Comparison of ENCODE assay signal across 35 cellular contexts in genomic region chr1:182107218-182107617, GRCh38. TPM values are rescaled to one million over a fixed set of nuclear protein-coding genes. Genes with fewer than 3 reads are reported as not detected.
"Had no signal": no experiment of that assay in that cellular context is flagged by ENCODE, and none has a peak within 500 bp of the region (broad histone marks: within the 10 kb centered on the region; RNA-seq: fewer than 3 reads in every experiment).

No MANE protein-coding gene starts in this region.

- H3K4me1 ChIP-seq: parathyroid adenoma, psoas muscle, spleen, upper lobe of left lung had no signal

- H3K4me2 ChIP-seq: hepatocyte, neural progenitor cell had no signal

- H3K4me3 ChIP-seq: gastrocnemius medialis, hepatocyte, neural progenitor cell, psoas muscle, spleen, upper lobe of left lung, vagina had no signal

- H3K4me3 Mint-ChIP-seq: activated naive CD4-positive, alpha-beta T cell treated with anti-CD3 and anti-CD28 coated beads, Interleukin-2, amount 10 ng/mL, durations not matched to agents 7 days and 5 days; activated naive CD8-positive, alpha-beta T cell treated with anti-CD3 and anti-CD28 coated beads, Interleukin-2, amount 10 ng/mL, durations not matched to agents 7 days and 5 days; activated T-cell treated with anti-CD3 and anti-CD28 coated beads, Interleukin-2, amount 50 U/mL, for 24 hours; central memory CD8-positive, alpha-beta T cell; dendritic cell treated with granulocyte-macrophage colony-stimulating factor and Interleukin-4, amounts not matched to agents 40 ng/mL and 50 ng/mL, for 4 days; endodermal cell; memory B cell; natural killer cell; neural progenitor cell; stimulated activated memory B cell treated with anti-CD40 and anti-IgM and Interleukin-4, amounts not matched to agents 10 μg/mL and 1 μg/mL and 100 μg/mL, for 72 hours; stimulated activated naive CD8-positive, alpha-beta T cell treated with anti-CD3 and anti-CD28 coated beads, Interleukin-15, amount 100 ng/mL, for 72 hours; T-helper 17 cell had no signal

- DNase-seq: activated CD4-positive, alpha-beta T cell treated with anti-CD3 and anti-CD28 coated beads for 48 hours; activated CD4-positive, alpha-beta T cell treated with anti-CD3 and anti-CD28 coated beads, Interleukin-2, amount 50 U/mL, for 48 hours; activated CD8-positive, alpha-beta memory T cell treated with anti-CD3 and anti-CD28 coated beads for 24 hours; activated CD8-positive, alpha-beta memory T cell treated with anti-CD3 and anti-CD28 coated beads, Interleukin-2, amount 50 U/mL, for 48 hours; activated gamma-delta T cell; activated naive CD4-positive, alpha-beta T cell treated with anti-CD3 and anti-CD28 coated beads, Interleukin-2, amount 10 ng/mL, durations not matched to agents 7 days and 5 days; activated naive CD8-positive, alpha-beta T cell treated with anti-CD3 and anti-CD28 coated beads, Interleukin-2, amount 10 ng/mL, durations not matched to agents 7 days and 5 days; activated T-cell treated with anti-CD3 and anti-CD28 coated beads, Interleukin-2, amount 50 U/mL, for 24 hours; brain microvascular endothelial cell; endodermal cell; gastrocnemius medialis; islet precursor cell; left colon; natural killer cell; occipital lobe; psoas muscle; spleen; stimulated activated CD4-positive, alpha-beta T cell treated with anti-CD3 and anti-CD28 coated beads, Interleukin-4, amount 100 ng/mL, for 1 hour; stimulated activated naive CD8-positive, alpha-beta T cell treated with anti-CD3 and anti-CD28 coated beads, Interleukin-15, amount 100 ng/mL, for 72 hours; substantia nigra; T-helper 17 cell; T1000; upper lobe of left lung; WERI-Rb-1 had no signal

- H2AFZ ChIP-seq: hepatocyte, neural progenitor cell, parathyroid adenoma had no signal

- H3K9ac ChIP-seq: neural progenitor cell, parathyroid adenoma had no signal

- ATAC-seq: activated CD4-positive, CD25-positive, alpha-beta regulatory T cell treated with anti-CD3 and anti-CD28 coated beads, Interleukin-2, amount 50 U/mL, for 24 hours; gastrocnemius medialis; left colon; natural killer cell; psoas muscle; stimulated activated memory B cell treated with anti-CD40 and anti-IgM and Interleukin-4, amounts not matched to agents 10 μg/mL and 1 μg/mL and 100 μg/mL, for 72 hours; stimulated activated naive CD8-positive, alpha-beta T cell treated with anti-CD3 and anti-CD28 coated beads, Interleukin-15, amount 100 ng/mL, for 72 hours; T-helper 17 cell had no signal

- H3K9me3 ChIP-seq: gastrocnemius medialis, psoas muscle, upper lobe of left lung, vagina had no signal

- H3K79me2 ChIP-seq: hepatocyte, parathyroid adenoma had no signal

- H3K27ac ChIP-seq: brain microvascular endothelial cell, gastrocnemius medialis, hepatocyte, neural progenitor cell, parathyroid adenoma, psoas muscle, spleen, upper lobe of left lung, vagina, WERI-Rb-1 had no signal

- H3K9me3 Mint-ChIP-seq: activated naive CD8-positive, alpha-beta T cell treated with anti-CD3 and anti-CD28 coated beads, Interleukin-2, amount 10 ng/mL, durations not matched to agents 7 days and 5 days; activated T-cell treated with anti-CD3 and anti-CD28 coated beads, Interleukin-2, amount 50 U/mL, for 24 hours; central memory CD8-positive, alpha-beta T cell; dendritic cell treated with granulocyte-macrophage colony-stimulating factor and Interleukin-4, amounts not matched to agents 40 ng/mL and 50 ng/mL, for 4 days; natural killer cell had no signal

- H3K36me3 ChIP-seq: brain microvascular endothelial cell, gastrocnemius medialis, neural progenitor cell, spleen, upper lobe of left lung, vagina, WERI-Rb-1 had no signal

- H3K27ac Mint-ChIP-seq: activated naive CD4-positive, alpha-beta T cell treated with anti-CD3 and anti-CD28 coated beads, Interleukin-2, amount 10 ng/mL, durations not matched to agents 7 days and 5 days; activated naive CD8-positive, alpha-beta T cell treated with anti-CD3 and anti-CD28 coated beads, Interleukin-2, amount 10 ng/mL, durations not matched to agents 7 days and 5 days; activated T-cell treated with anti-CD3 and anti-CD28 coated beads, Interleukin-2, amount 50 U/mL, for 24 hours; dendritic cell treated with granulocyte-macrophage colony-stimulating factor and Interleukin-4, amounts not matched to agents 40 ng/mL and 50 ng/mL, for 4 days; endodermal cell; memory B cell; natural killer cell; neural progenitor cell; stimulated activated memory B cell treated with anti-CD40 and anti-IgM and Interleukin-4, amounts not matched to agents 10 μg/mL and 1 μg/mL and 100 μg/mL, for 72 hours; stimulated activated naive CD8-positive, alpha-beta T cell treated with anti-CD3 and anti-CD28 coated beads, Interleukin-15, amount 100 ng/mL, for 72 hours; T-helper 17 cell had no signal

- H3K4me1 Mint-ChIP-seq: activated naive CD4-positive, alpha-beta T cell treated with anti-CD3 and anti-CD28 coated beads, Interleukin-2, amount 10 ng/mL, durations not matched to agents 7 days and 5 days; activated naive CD8-positive, alpha-beta T cell treated with anti-CD3 and anti-CD28 coated beads, Interleukin-2, amount 10 ng/mL, durations not matched to agents 7 days and 5 days; central memory CD8-positive, alpha-beta T cell; memory B cell; natural killer cell; stimulated activated memory B cell treated with anti-CD40 and anti-IgM and Interleukin-4, amounts not matched to agents 10 μg/mL and 1 μg/mL and 100 μg/mL, for 72 hours; stimulated activated naive CD8-positive, alpha-beta T cell treated with anti-CD3 and anti-CD28 coated beads, Interleukin-15, amount 100 ng/mL, for 72 hours; T-helper 17 cell had no signal

- H3K36me3 Mint-ChIP-seq: activated naive CD4-positive, alpha-beta T cell treated with anti-CD3 and anti-CD28 coated beads, Interleukin-2, amount 10 ng/mL, durations not matched to agents 7 days and 5 days; activated naive CD8-positive, alpha-beta T cell treated with anti-CD3 and anti-CD28 coated beads, Interleukin-2, amount 10 ng/mL, durations not matched to agents 7 days and 5 days; natural killer cell; neural progenitor cell; stimulated activated memory B cell treated with anti-CD40 and anti-IgM and Interleukin-4, amounts not matched to agents 10 μg/mL and 1 μg/mL and 100 μg/mL, for 72 hours had no signal

- H3K27me3 ChIP-seq: brain microvascular endothelial cell, gastrocnemius medialis, hepatocyte, neural progenitor cell, upper lobe of left lung, vagina had no signal

RNA-seq across cellular contexts. Expression of gene ZNF648, which starts 45.7 kb away (rescaled TPM):
- total RNA-seq: activated naive CD8-positive, alpha-beta T cell treated with anti-CD3 and anti-CD28 coated beads, Interleukin-2, amount 10 ng/mL, durations not matched to agents 7 days and 5 days; astrocyte; left colon; mononuclear cell; natural killer cell; T-helper 17 cell; vagina had no signal
- polyA plus RNA-seq: hepatocyte, spleen had no signal
